In the genomic region with DNA sequence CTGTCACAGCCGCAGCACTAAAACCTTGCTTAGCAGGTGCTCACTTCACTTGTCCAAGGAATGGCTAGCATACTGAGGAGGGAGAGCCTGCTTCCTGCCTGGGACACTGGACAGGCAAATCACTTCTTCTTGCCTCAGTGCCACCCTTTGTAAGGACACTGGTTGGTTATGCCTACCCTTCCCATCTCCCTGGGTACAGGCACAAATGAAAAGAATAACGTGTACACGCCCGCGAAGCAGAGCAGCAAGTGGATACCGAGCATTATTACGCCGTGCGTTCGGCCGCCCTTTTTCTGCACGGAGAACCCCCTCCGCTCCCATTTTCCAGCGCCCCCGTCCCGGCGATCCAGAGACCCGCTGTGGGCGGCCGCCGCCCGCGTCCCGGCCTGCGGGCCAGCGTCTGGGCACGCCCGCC, we compare ENCODE assay signal across 8 cellular contexts. TPM values are rescaled to one million over a fixed set of nuclear protein-coding genes. Genes with fewer than 3 reads are reported as not detected.
DNase-seq lines count a peak whose midpoint lies in the region; ATAC-seq and TF ChIP-seq lines count a peak whose summit lies in the region.

No MANE protein-coding gene starts in this region.

- no peaks in the 10 kb centered on the region for H3K27me3 Mint-ChIP-seq in effector memory CD8-positive, alpha-beta T cell

- POLR2A ChIA-PET in RWPE1 (lab: Yijun Ruan, JAX; ENCODE audit: low non-redundant PET), result no interaction called here

- peaks cover 32 to 37% of the 10 kb centered on the region in 2 donors for H3K4me1 Mint-ChIP-seq in effector memory CD8-positive, alpha-beta T cell (ENCODE audit: low read depth in 2 of 2)

- H3K9me3 Mint-ChIP-seq in effector memory CD8-positive, alpha-beta T cell, result no peaks in the 10 kb centered on the region

- H3K27me3 ChIP-seq in mucosa of rectum (ENCODE audit: control insufficient read depth in 2 of 2, insufficient read depth in 2 of 2, low read length in 2 of 2) (no peaks in the 10 kb centered on the region), aorta (ENCODE audit: control insufficient read depth in 1 of 2, insufficient read depth in 2 of 2, low read length in 1 of 2) (no peaks in the 10 kb centered on the region)

- H3K36me3 ChIP-seq in mucosa of rectum (ENCODE audit: control insufficient read depth in 2 of 2, insufficient read depth in 2 of 2, low read length in 2 of 2) (no peaks in the 10 kb centered on the region), aorta (ENCODE audit: control insufficient read depth in 1 of 2, insufficient read depth in 2 of 2, low read length in 1 of 2) (no peaks in the 10 kb centered on the region)

- H3K4me3 ChIP-seq in mucosa of rectum (ENCODE audit: low read length in 2 of 2), result peak overlapping the region; percentile 69 to 97
- H3K4me3 ChIP-seq in aorta (ENCODE audit: low read length in 2 of 2), result peak overlapping the region; percentile 88 to 97

- peak overlapping the region; percentile 73 for H3K27ac ChIP-seq in C4-2B
- peak overlapping the region; percentile 79 for H3K27ac ChIP-seq in RWPE1
- peak overlapping the region; percentile 5 to 66 for H3K27ac ChIP-seq in mucosa of rectum (ENCODE audit: low read depth in 2 of 2, low read length in 2 of 2)
- peak overlapping the region; percentile 45 to 88 for H3K27ac ChIP-seq in aorta (ENCODE audit: low read depth in 1 of 2, low read length in 2 of 2)

- intact Hi-C loops in aorta (cut with DNase I), result loop anchor here (2.0 to 10.0 kb wide), 3 partner anchors 72 to 120 kb away; partner anchors contain the start of gene MSMO1 (in 2 of the 2)

- 0% methylated on average over 24 to 28 of the region's 28 CpGs for WGBS in aorta, 2 donors

- H3K27ac Mint-ChIP-seq in effector memory CD8-positive, alpha-beta T cell, result peak overlapping the region; percentile 14 to 36

- no peak for TF ChIP-seq CTCF in C4-2B (conservative IDR thresholded peaks at IDR 0.05)
- TF ChIP-seq CTCF in RWPE1 (conservative IDR thresholded peaks at IDR 0.05; ENCODE audit: low read depth), result no peak

- CTCF ChIA-PET in RWPE1 (lab: Yijun Ruan, JAX), result no interaction called here

- H3K36me3 Mint-ChIP-seq in effector memory CD8-positive, alpha-beta T cell (ENCODE audit: insufficient read depth), result peaks cover 4% of the 10 kb centered on the region

- DNase-seq in RWPE1 (ENCODE audit: low spot score), result no peak
- DNase-seq in effector memory CD8-positive, alpha-beta T cell, result peak in 1 of 3 experiments; percentile 2
- peak in 1 of 2 donors; percentile 47 for DNase-seq in aorta
- no peak for DNase-seq in NCI-H1930 (lab: John Stamatoyannopoulos, UW)

- H3K4me1 ChIP-seq in mucosa of rectum (ENCODE audit: control insufficient read depth in 2 of 2, insufficient read depth in 2 of 2, low read length in 2 of 2) (peaks cover 7 to 9% of the 10 kb centered on the region in 2 donors), aorta (ENCODE audit: control insufficient read depth in 1 of 2, insufficient read depth in 2 of 2, low read length in 2 of 2) (no peaks in the 10 kb centered on the region)

- ATAC-seq in GM18868 (IDR thresholded peaks at IDR 0.05; ENCODE audit: unreplicated experiment) (peak; percentile 25), HG03045 (IDR thresholded peaks at IDR 0.05; ENCODE audit: unreplicated experiment) (peak; percentile 30), aorta (ENCODE audit: low FRiP score) (peak; percentile 8)
- peak; percentile 16 for ATAC-seq in effector memory CD8-positive, alpha-beta T cell (replicated peaks)

- no peaks in the 10 kb centered on the region for H3K9me3 ChIP-seq in mucosa of rectum (ENCODE audit: control insufficient read depth in 2 of 2, low read length in 2 of 2)
- no peaks in the 10 kb centered on the region for H3K9me3 ChIP-seq in aorta (ENCODE audit: control insufficient read depth, low read length)

- H3K4me3 Mint-ChIP-seq in effector memory CD8-positive, alpha-beta T cell, result peak overlapping the region; percentile 68 to 83

- peak overlapping the region; percentile 81 to 84 for H3K9ac ChIP-seq in mucosa of rectum (ENCODE audit: low read depth in 1 of 2, low read length in 2 of 2)

RNA-seq across cellular contexts. Expression of gene KLHL2, which starts 0.3 kb away (rescaled TPM):
- 10 to 100 TPM; 28.2 to 29.8 TPM for total RNA-seq in aorta
- 10 to 100 TPM; 15.1 to 40.3 TPM for polyA plus RNA-seq in aorta
